Comparison of ENCODE assay signal across 8 cellular contexts in the genomic region with DNA sequence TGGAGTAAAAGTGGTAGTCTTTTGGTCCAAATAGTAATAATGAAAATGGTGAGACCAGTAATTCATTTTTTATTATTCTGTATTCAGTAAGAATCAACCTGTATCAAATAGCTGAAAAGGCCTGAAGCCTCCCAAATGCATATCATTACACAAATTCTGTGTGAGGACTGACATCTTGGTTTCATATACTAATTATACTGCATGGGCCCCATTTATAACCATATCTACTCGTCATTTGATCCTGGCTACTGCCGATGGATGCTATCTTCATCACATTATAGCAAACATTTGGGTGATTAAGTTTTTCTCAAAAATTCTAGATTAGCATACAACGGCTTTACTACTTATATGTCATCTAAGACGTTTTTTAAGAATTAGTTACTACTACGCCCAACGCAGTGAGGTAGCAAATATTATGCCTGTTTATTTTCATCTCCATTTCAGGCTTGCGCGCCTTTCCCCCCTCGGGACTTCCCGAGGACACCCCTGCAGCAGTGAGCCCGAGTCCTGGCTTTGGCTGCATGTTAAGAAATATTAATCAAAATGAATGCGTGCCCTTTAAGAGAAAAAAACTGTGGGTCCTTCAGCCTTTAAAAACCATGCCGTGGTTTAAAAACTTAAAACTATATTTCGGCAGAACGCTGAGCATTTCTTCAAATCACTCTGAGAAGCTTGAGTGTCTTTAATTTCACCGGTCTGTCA.
DNase-seq lines count a peak whose midpoint lies in the region; ATAC-seq lines count a peak whose summit lies in the region.

No MANE protein-coding gene starts in this region.

- H3K27ac Mint-ChIP-seq in stimulated activated effector memory CD8-positive, alpha-beta T cell treated with anti-CD3 and anti-CD28 coated beads, Interleukin-12 subunit alpha, Interleukin-12 subunit beta, amount 100 ng/mL, for 72 hours: peak overlapping the region; percentile 99

- peaks cover 18% of the 10 kb centered on the region for H3K36me3 Mint-ChIP-seq in stimulated activated effector memory CD8-positive, alpha-beta T cell treated with anti-CD3 and anti-CD28 coated beads, Interleukin-12 subunit alpha, Interleukin-12 subunit beta, amount 100 ng/mL, for 72 hours

- ATAC-seq in stimulated activated effector memory CD8-positive, alpha-beta T cell treated with anti-CD3 and anti-CD28 coated beads, Interleukin-12 subunit alpha, Interleukin-12 subunit beta, amount 100 ng/mL, for 72 hours: no peak
- no peak for ATAC-seq in GM19324 (IDR thresholded peaks at IDR 0.05; ENCODE audit: low FRiP score, unreplicated experiment)
- ATAC-seq in HG03520 (IDR thresholded peaks at IDR 0.05; ENCODE audit: unreplicated experiment): no peak

- peak; percentile 27 for DNase-seq in stimulated activated CD4-positive, alpha-beta T cell treated with anti-CD3 and anti-CD28 coated beads, Interleukin-15, amount 100 ng/mL, for 24 hours
- no peak for DNase-seq in stimulated activated CD4-positive, alpha-beta T cell treated with anti-CD3 and anti-CD28 coated beads, Interleukin-1b, Interleukin-23, amount 100 ng/mL, for 48 hours
- DNase-seq in T follicular helper cell (ENCODE audit: low read depth) (peak; percentile 3), caudate nucleus (lab: John Stamatoyannopoulos, UW) (peak in 9 of 61 donors; percentile 0 to 56 (median 24)), kidney tubule cell (ENCODE audit: low spot score) (peak; percentile 23)
- DNase-seq in stimulated activated effector memory CD8-positive, alpha-beta T cell treated with anti-CD3 and anti-CD28 coated beads, Interleukin-12 subunit alpha, Interleukin-12 subunit beta, amount 100 ng/mL, for 72 hours (ENCODE audit: low spot score in 2 of 2): no peak

- peaks cover 30% of the 10 kb centered on the region for H3K4me1 Mint-ChIP-seq in stimulated activated effector memory CD8-positive, alpha-beta T cell treated with anti-CD3 and anti-CD28 coated beads, Interleukin-12 subunit alpha, Interleukin-12 subunit beta, amount 100 ng/mL, for 72 hours

- peak overlapping the region; percentile 88 for H3K27ac ChIP-seq in caudate nucleus (ENCODE audit: low read depth, low read length)

- H3K4me3 Mint-ChIP-seq in stimulated activated effector memory CD8-positive, alpha-beta T cell treated with anti-CD3 and anti-CD28 coated beads, Interleukin-12 subunit alpha, Interleukin-12 subunit beta, amount 100 ng/mL, for 72 hours: peak overlapping the region; percentile 88

- H3K9me3 Mint-ChIP-seq in stimulated activated effector memory CD8-positive, alpha-beta T cell treated with anti-CD3 and anti-CD28 coated beads, Interleukin-12 subunit alpha, Interleukin-12 subunit beta, amount 100 ng/mL, for 72 hours: no peaks in the 10 kb centered on the region

Comparison
In these comparisons a context has a peak if more than half of its experiments do, and no peak if none do; other contexts are left out.
1. DNase-seq: peak in stimulated activated CD4-positive, alpha-beta T cell treated with anti-CD3 and anti-CD28 coated beads, Interleukin-15, amount 100 ng/mL, for 24 hours (single experiment), T follicular helper cell (single experiment) and kidney tubule cell (single experiment); none in stimulated activated CD4-positive, alpha-beta T cell treated with anti-CD3 and anti-CD28 coated beads, Interleukin-1b, Interleukin-23, amount 100 ng/mL, for 48 hours (single experiment) and stimulated activated effector memory CD8-positive, alpha-beta T cell treated with anti-CD3 and anti-CD28 coated beads, Interleukin-12 subunit alpha, Interleukin-12 subunit beta, amount 100 ng/mL, for 72 hours (0 of 2).